ENCODE assay signal across 16 cellular contexts in genomic region chr9:126454250-126454649, GRCh38.
DNase-seq lines count a peak whose midpoint lies in the region; ATAC-seq and TF ChIP-seq lines count a peak whose summit lies in the region.
"Had no signal": no experiment of that assay in that cellular context is flagged by ENCODE, and none has a peak within 500 bp of the region (broad histone marks: within the 10 kb centered on the region; RNA-seq: fewer than 3 reads in every experiment).

No MANE protein-coding gene starts in this region.

- WGBS in prostate gland = 88% methylated on average over 4 of the region's 4 CpGs

- TF ChIP-seq POLR2A in prostate gland (IDR thresholded peaks at IDR 0.05) = no peak

- H3K4me3 Mint-ChIP-seq in activated naive CD8-positive, alpha-beta T cell treated with anti-CD3 and anti-CD28 coated beads, Interleukin-2, amount 10 ng/mL, durations not matched to agents 7 days and 5 days = no peak overlapping the region
- H3K4me3 Mint-ChIP-seq in activated naive CD8-positive, alpha-beta T cell treated with anti-CD3 and anti-CD28 coated beads for 36 hours = no peak overlapping the region
- no peak overlapping the region for H3K4me3 Mint-ChIP-seq in natural killer cell

- peaks cover 17% of the 10 kb centered on the region for H3K4me1 Mint-ChIP-seq in activated naive CD8-positive, alpha-beta T cell treated with anti-CD3 and anti-CD28 coated beads, Interleukin-2, amount 10 ng/mL, durations not matched to agents 7 days and 5 days
- H3K4me1 Mint-ChIP-seq in activated naive CD8-positive, alpha-beta T cell treated with anti-CD3 and anti-CD28 coated beads for 36 hours = peaks cover 10% of the 10 kb centered on the region
- peaks cover 21 to 34% of the 10 kb centered on the region in 2 donors for H3K4me1 Mint-ChIP-seq in natural killer cell

- no peaks in the 10 kb centered on the region for H3K36me3 ChIP-seq in neutrophil
- no peaks in the 10 kb centered on the region for H3K36me3 ChIP-seq in prostate gland

- intact Hi-C loops in prostate gland (cut with DNase I) = no loop called here
- intact Hi-C loops in natural killer cell (cut with micrococcal nuclease) = no loop called here

- TF ChIP-seq CTCF in coronary artery (IDR thresholded peaks at IDR 0.05) (no peak), neutrophil (IDR thresholded peaks at IDR 0.05) (no peak), prostate gland (IDR thresholded peaks at IDR 0.05) (no peak), natural killer cell (IDR thresholded peaks at IDR 0.05) (no peak)

- H3K36me3 Mint-ChIP-seq in activated naive CD8-positive, alpha-beta T cell treated with anti-CD3 and anti-CD28 coated beads, Interleukin-2, amount 10 ng/mL, durations not matched to agents 7 days and 5 days = peaks cover 8% of the 10 kb centered on the region
- H3K36me3 Mint-ChIP-seq in activated naive CD8-positive, alpha-beta T cell treated with anti-CD3 and anti-CD28 coated beads for 36 hours = no peaks in the 10 kb centered on the region
- H3K36me3 Mint-ChIP-seq in natural killer cell = no peaks in the 10 kb centered on the region

- H3K4me1 ChIP-seq in neutrophil (ENCODE audit: control insufficient read depth in 1 of 2, insufficient read depth in 1 of 2, low read depth in 1 of 2, low read length in 1 of 2) (no peaks in the 10 kb centered on the region), prostate gland (replicated peaks) (no peaks in the 10 kb centered on the region)

- H3K27ac ChIP-seq in coronary artery (no peak overlapping the region), neutrophil (peak overlapping the region; percentile 25), prostate gland (no peak overlapping the region)

- no peaks in the 10 kb centered on the region for H3K9me3 Mint-ChIP-seq in activated naive CD8-positive, alpha-beta T cell treated with anti-CD3 and anti-CD28 coated beads, Interleukin-2, amount 10 ng/mL, durations not matched to agents 7 days and 5 days
- H3K9me3 Mint-ChIP-seq in activated naive CD8-positive, alpha-beta T cell treated with anti-CD3 and anti-CD28 coated beads for 36 hours = no peaks in the 10 kb centered on the region
- no peaks in the 10 kb centered on the region for H3K9me3 Mint-ChIP-seq in natural killer cell
- H3K9me3 Mint-ChIP-seq: CD8-positive, alpha-beta memory T cell had no signal

- peak; percentile 10 for DNase-seq in activated naive CD8-positive, alpha-beta T cell treated with anti-CD3 and anti-CD28 coated beads, Interleukin-2, amount 10 ng/mL, durations not matched to agents 7 days and 5 days
- no peak for DNase-seq in activated naive CD8-positive, alpha-beta T cell treated with anti-CD3 and anti-CD28 coated beads for 36 hours
- DNase-seq in coronary artery (ENCODE audit: low spot score) = peak; percentile 46
- no peak for DNase-seq in prostate gland (ENCODE audit: low spot score)
- no peak for DNase-seq in NCI-H2081 (lab: John Stamatoyannopoulos, UW)
- DNase-seq in natural killer cell = no peak
- DNase-seq: C1 segment of cervical spinal cord; CD8-positive, alpha-beta memory T cell; KG1; MV-4-11; NCI-H187 treated with DMSO at 0.1 percent for 48 hours; NCI-H510A treated with DMSO at 0.1 percent for 48 hours; NCI-H774; OCI-M1; Right ventricle myocardium superior had no signal

- no peaks in the 10 kb centered on the region for H3K27me3 Mint-ChIP-seq in activated naive CD8-positive, alpha-beta T cell treated with anti-CD3 and anti-CD28 coated beads, Interleukin-2, amount 10 ng/mL, durations not matched to agents 7 days and 5 days
- no peaks in the 10 kb centered on the region for H3K27me3 Mint-ChIP-seq in activated naive CD8-positive, alpha-beta T cell treated with anti-CD3 and anti-CD28 coated beads for 36 hours
- peaks cover 0 to 4% of the 10 kb centered on the region in 2 donors for H3K27me3 Mint-ChIP-seq in natural killer cell (ENCODE audit: low read depth in 2 of 2)
- H3K27me3 Mint-ChIP-seq: CD8-positive, alpha-beta memory T cell had no signal

- H3K9me3 ChIP-seq in neutrophil = no peaks in the 10 kb centered on the region
- no peaks in the 10 kb centered on the region for H3K9me3 ChIP-seq in prostate gland

- POLR2A ChIA-PET in activated naive CD8-positive, alpha-beta T cell treated with anti-CD3 and anti-CD28 coated beads, Interleukin-2, amount 10 ng/mL, durations not matched to agents 7 days and 5 days (lab: Charles Lee) = no interaction called here

- H3K27me3 ChIP-seq in neutrophil (no peaks in the 10 kb centered on the region), prostate gland (replicated peaks; ENCODE audit: insufficient read depth) (no peaks in the 10 kb centered on the region)

- ATAC-seq in activated naive CD8-positive, alpha-beta T cell treated with anti-CD3 and anti-CD28 coated beads, Interleukin-2, amount 10 ng/mL, durations not matched to agents 7 days and 5 days (ENCODE audit: low read depth) = no peak
- ATAC-seq in natural killer cell = no peak

- H3K27ac Mint-ChIP-seq in activated naive CD8-positive, alpha-beta T cell treated with anti-CD3 and anti-CD28 coated beads, Interleukin-2, amount 10 ng/mL, durations not matched to agents 7 days and 5 days = no peak overlapping the region
- no peak overlapping the region for H3K27ac Mint-ChIP-seq in activated naive CD8-positive, alpha-beta T cell treated with anti-CD3 and anti-CD28 coated beads for 36 hours
- H3K27ac Mint-ChIP-seq in natural killer cell = no peak overlapping the region

- H3K4me3 ChIP-seq in coronary artery (no peak overlapping the region), neutrophil (ENCODE audit: low read depth in 1 of 2, low read length in 1 of 2) (no peak overlapping the region), prostate gland (no peak overlapping the region)

Comparison
In these comparisons a context has a peak if more than half of its experiments do, and no peak if none do; other contexts are left out.
1. DNase-seq: peak in activated naive CD8-positive, alpha-beta T cell treated with anti-CD3 and anti-CD28 coated beads, Interleukin-2, amount 10 ng/mL, durations not matched to agents 7 days and 5 days (single experiment) and coronary artery (single experiment); none in activated naive CD8-positive, alpha-beta T cell treated with anti-CD3 and anti-CD28 coated beads for 36 hours (single experiment), prostate gland (single experiment), NCI-H2081 (0 of 2) and natural killer cell (single experiment).